In the genomic region with DNA sequence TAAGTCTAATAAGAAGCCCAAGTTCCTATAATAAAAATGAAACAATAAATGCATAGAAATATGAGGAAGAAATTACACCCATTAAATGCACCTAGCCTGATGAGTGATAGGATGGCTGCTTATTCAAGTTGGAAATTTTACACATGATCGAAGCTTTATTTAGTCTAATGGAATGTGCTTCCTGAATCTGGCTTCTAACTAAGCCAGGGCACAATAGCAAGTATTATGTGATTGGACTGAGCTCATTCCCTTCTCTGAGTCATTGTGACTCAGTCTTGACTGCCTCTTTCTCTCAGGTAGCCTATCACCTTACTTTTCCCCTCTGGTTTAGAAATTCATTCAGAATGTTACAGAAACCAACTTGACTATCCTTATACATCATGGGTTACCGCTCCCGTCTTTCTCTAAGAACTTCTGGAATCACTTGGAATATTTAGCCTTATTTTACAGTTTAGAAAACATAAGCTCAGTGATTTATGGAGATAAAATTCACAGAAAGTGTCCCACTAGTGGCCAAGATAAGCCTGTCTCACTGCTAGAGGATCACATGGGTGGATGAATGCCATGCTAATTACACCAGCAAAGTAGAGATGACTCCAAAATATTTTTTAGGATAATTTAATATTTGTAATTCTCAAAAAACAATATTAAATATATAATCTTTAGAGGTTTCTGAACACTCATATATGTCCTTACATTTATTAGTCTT, we compare ENCODE assay signal across 13 cellular contexts.
DNase-seq lines count a peak whose midpoint lies in the region; ATAC-seq and TF ChIP-seq lines count a peak whose summit lies in the region.
"Had no signal": no experiment of that assay in that cellular context is flagged by ENCODE, and none has a peak within 500 bp of the region (broad histone marks: within the 10 kb centered on the region; RNA-seq: fewer than 3 reads in every experiment).

No MANE protein-coding gene starts in this region.

- dilution Hi-C loops in mammary epithelial cell (cut with HindIII; ENCODE audit: low sequenced_read_pairs): no loop called here

- no peaks in the 10 kb centered on the region for H3K79me2 ChIP-seq in mammary epithelial cell (ENCODE audit: insufficient read depth, low read length)

- H3K9me3 ChIP-seq in mammary epithelial cell (replicated peaks; ENCODE audit: insufficient read depth, low read length) (peaks cover 17% of the 10 kb centered on the region), left lung (no peaks in the 10 kb centered on the region)

- TF ChIP-seq CTCF in AG10803 (conservative IDR thresholded peaks at IDR 0.05; ENCODE audit: low read length) (no peak), mammary epithelial cell (conservative IDR thresholded peaks at IDR 0.05 in 1 of 2, IDR thresholded peaks at IDR 0.05 in 1 of 2; ENCODE audit: extremely low read depth in 1 of 2, insufficient read depth in 1 of 2, low read depth in 1 of 2, low read length in 2 of 2) (peak; percentile 36 to 38), left lung (IDR thresholded peaks at IDR 0.05) (no peak)

- H3K4me1 ChIP-seq in mammary epithelial cell (ENCODE audit: insufficient read depth, low read length): peaks cover 17% of the 10 kb centered on the region
- H3K4me1 ChIP-seq in left lung: peaks cover 0 to 15% of the 10 kb centered on the region in 2 donors

- peak overlapping the region; percentile 45 for H2AFZ ChIP-seq in mammary epithelial cell (ENCODE audit: low read depth, low read length)

- TSS peak; percentile 97 for BruUV-seq in mammary epithelial cell (replicated peaks; lab: Mats Ljungman, UMichigan)

- in situ Hi-C loops in mammary epithelial cell (cut with MboI; ENCODE audit: low sequenced_read_pairs in 2 of 2): no loop called here

- H3K4me3 ChIP-seq in AG10803 (ENCODE audit: low read length) (no peak overlapping the region), mammary epithelial cell (replicated peaks in 1 of 3; ENCODE audit: insufficient read depth in 1 of 3, low read depth in 2 of 3, low read length in 3 of 3) (peak overlapping the region in 1 of 3 experiments; percentile 22), left lung (no peak overlapping the region)
- H3K4me3 ChIP-seq: dorsolateral prefrontal cortex had no signal

- intact Hi-C loops in mammary epithelial cell (cut with micrococcal nuclease): loop anchor here (1.0 to 5.0 kb wide), 2 partner anchors 39 to 62 kb away; no protein-coding TSS in a partner anchor
- intact Hi-C loops in left lung (cut with DNase I): no loop called here

- H3K27me3 ChIP-seq in mammary epithelial cell (ENCODE audit: insufficient read depth, low read length) (no peaks in the 10 kb centered on the region), left lung (no peaks in the 10 kb centered on the region)
- H3K27me3 ChIP-seq: dorsolateral prefrontal cortex had no signal

- TF ChIP-seq RAD21 in Ishikawa (IDR thresholded peaks at IDR 0.05; ENCODE audit: low read depth): no peak

- peak; percentile 88; the same call in 1 of the 2 replicates for TF ChIP-seq EP300 in Ishikawa (IDR thresholded peaks at IDR 0.05; ENCODE audit: borderline replicate concordance)

- DNase-seq in AG10803 (ENCODE audit: low read depth): peak; percentile 40
- peak; percentile 98 for DNase-seq in mammary epithelial cell
- no peak for DNase-seq in left lung
- DNase-seq in substantia nigra (lab: John Stamatoyannopoulos, UW): no peak
- DNase-seq in retina: no peak
- DNase-seq: activated CD4-positive, CD25-positive, alpha-beta regulatory T cell; C1 segment of cervical spinal cord; dorsolateral prefrontal cortex; NCI-H187 had no signal

- CTCF ChIA-PET in mammary epithelial cell (lab: Charles Lee; ENCODE audit: low non-redundant PET): interaction anchor here (0.6 to 0.7 kb wide), 2 partner anchors 286 to 1190 kb away, joined by 3 read pairs; no protein-coding TSS in a partner anchor

- H3K4me2 ChIP-seq in mammary epithelial cell (ENCODE audit: insufficient read depth, low read depth, low read length): peak overlapping the region; percentile 58

- peak; percentile 57 for ATAC-seq in left lung
- no peak for ATAC-seq in GM19463 (IDR thresholded peaks at IDR 0.05; ENCODE audit: unreplicated experiment)
- ATAC-seq in GM18909 (IDR thresholded peaks at IDR 0.05; ENCODE audit: poor library complexity, unreplicated experiment): no peak
- ATAC-seq: stimulated activated memory B cell treated with anti-CD40 and anti-IgM and Interleukin-4, amounts not matched to agents 10 μg/mL and 1 μg/mL and 100 μg/mL, for 72 hours had no signal

- H3K9ac ChIP-seq in mammary epithelial cell (ENCODE audit: insufficient read depth, low read length): no peak overlapping the region

- H3K27ac ChIP-seq in mammary epithelial cell (ENCODE audit: insufficient read depth, low read depth, low read length): peak overlapping the region; percentile 92
- no peak overlapping the region for H3K27ac ChIP-seq in left lung
- no peak overlapping the region for H3K27ac ChIP-seq in substantia nigra (ENCODE audit: low read depth, low read length, poor library complexity, severe bottlenecking)
- H3K27ac ChIP-seq: dorsolateral prefrontal cortex had no signal

- WGBS in mammary epithelial cell (ENCODE audit: low coverage, missing lambda C conversion rate): 2% methylated on average over 3 of the region's 3 CpGs

- H3K36me3 ChIP-seq in mammary epithelial cell (ENCODE audit: insufficient read depth, low read length): no peaks in the 10 kb centered on the region
- H3K36me3 ChIP-seq in left lung: no peaks in the 10 kb centered on the region

- no peaks in the 10 kb centered on the region for H4K20me1 ChIP-seq in mammary epithelial cell (ENCODE audit: insufficient read depth, low read length)

TF ChIP-seq in Ishikawa, 13 proteins besides CTCF, POLR2A, EP300 and RAD21:
- peak; percentile 53; the same call in 1 of the 2 replicates for TF ChIP-seq NFIC (IDR thresholded peaks at IDR 0.05)
- no peak for TF ChIP-seq CEBPB (IDR thresholded peaks at IDR 0.05)
- TF ChIP-seq MAX (IDR thresholded peaks at IDR 0.05): no peak
- no peak for TF ChIP-seq EGR1 (IDR thresholded peaks at IDR 0.05)
- peak; percentile 86 for TF ChIP-seq FOXM1 (IDR thresholded peaks at IDR 0.05; ENCODE audit: borderline replicate concordance, low read depth)
- TF ChIP-seq USF1 (IDR thresholded peaks at IDR 0.05): 0 out of 2 replicates have a peak, but pooled peaks have one; percentile 10
- no peak for TF ChIP-seq CREB1 (IDR thresholded peaks at IDR 0.05; ENCODE audit: low read depth)
- no peak for TF ChIP-seq TAF1 (IDR thresholded peaks at IDR 0.05; ENCODE audit: low read depth)
- no peak for TF ChIP-seq ZBTB7A (IDR thresholded peaks at IDR 0.05; ENCODE audit: low read depth)
- no peak for TF ChIP-seq YY1 (IDR thresholded peaks at IDR 0.05; ENCODE audit: low read depth)
- peak; percentile 84 for TF ChIP-seq TCF12 (IDR thresholded peaks at IDR 0.05; ENCODE audit: low read depth)
- peak; percentile 78 for TF ChIP-seq TEAD4 (IDR thresholded peaks at IDR 0.05)
- no peak for TF ChIP-seq REST (IDR thresholded peaks at IDR 0.05; ENCODE audit: low read depth)
TF ChIP-seq in Ishikawa: peak in this region for 5.

Comparison
In these comparisons a context has a peak if more than half of its experiments do, and no peak if none do; other contexts are left out.
1. DNase-seq: peak in AG10803 (single experiment) and mammary epithelial cell (single experiment); none in left lung (0 of 2), substantia nigra (0 of 49) and retina (single experiment).
2. CTCF ChIP-seq: peak in mammary epithelial cell (2 of 2); none in AG10803 (single experiment) and left lung (0 of 2).